ENCODE assay signal across 16 cellular contexts in genomic region chr5:43363445-43364152, GRCh38. TPM values are rescaled to one million over a fixed set of nuclear protein-coding genes. Genes with fewer than 3 reads are reported as not detected.
"Had no signal": no experiment of that assay in that cellular context is flagged by ENCODE, and none has a peak within 500 bp of the region (broad histone marks: within the 10 kb centered on the region; RNA-seq: fewer than 3 reads in every experiment).

No MANE protein-coding gene starts in this region.

- ATAC-seq: activated CD4-positive, CD25-positive, alpha-beta regulatory T cell treated with anti-CD3 and anti-CD28 coated beads, Interleukin-2, amount 50 U/mL, for 24 hours; right cardiac atrium; stimulated activated naive CD8-positive, alpha-beta T cell treated with anti-CD3 and anti-CD28 coated beads, Interleukin-15, Interleukin-2, amounts not matched to agents 100 U/mL and 50 U/mL, for 24 hours had no signal

- H3K9me3 ChIP-seq: prostate gland had no signal

- H3K27me3 ChIP-seq: cardiac muscle cell, upper lobe of left lung had no signal

- H3K4me1 ChIP-seq: prostate gland, upper lobe of left lung had no signal

- H3K4me3 ChIP-seq: cardiac muscle cell, prostate gland, smooth muscle cell, upper lobe of left lung had no signal

- DNase-seq: activated CD4-positive, alpha-beta T cell treated with anti-CD3 and anti-CD28 coated beads, Interleukin-2, amount 50 U/mL, for 4 hours; activated naive CD4-positive, alpha-beta T cell treated with anti-CD3 and anti-CD28 coated beads, Interleukin-2, amount 10 ng/mL, durations not matched to agents 7 days and 5 days; activated T-cell treated with anti-CD3 and anti-CD28 coated beads for 4 hours; erythroblast; hippocampal formation; kidney glomerular epithelial cell; occipital lobe; right cardiac atrium; stimulated activated CD4-positive, alpha-beta T cell treated with anti-CD3 and anti-CD28 coated beads, Interleukin-4, amount 100 ng/mL, for 4 hours; stimulated activated naive CD8-positive, alpha-beta T cell treated with anti-CD3 and anti-CD28 coated beads, Interleukin-15, Interleukin-2, amounts not matched to agents 100 U/mL and 50 U/mL, for 24 hours; T-helper 9 cell; upper lobe of left lung had no signal

- H3K27ac ChIP-seq: cardiac muscle cell, prostate gland, upper lobe of left lung had no signal

- H3K36me3 ChIP-seq: cardiac muscle cell, prostate gland, upper lobe of left lung had no signal

RNA-seq across cellular contexts. Expression of gene CCL28, which starts 48.6 kb away (rescaled TPM):
- total RNA-seq: cardiac muscle cell had no signal
